9 cellular contexts compared by ENCODE assay signal in the genomic region with DNA sequence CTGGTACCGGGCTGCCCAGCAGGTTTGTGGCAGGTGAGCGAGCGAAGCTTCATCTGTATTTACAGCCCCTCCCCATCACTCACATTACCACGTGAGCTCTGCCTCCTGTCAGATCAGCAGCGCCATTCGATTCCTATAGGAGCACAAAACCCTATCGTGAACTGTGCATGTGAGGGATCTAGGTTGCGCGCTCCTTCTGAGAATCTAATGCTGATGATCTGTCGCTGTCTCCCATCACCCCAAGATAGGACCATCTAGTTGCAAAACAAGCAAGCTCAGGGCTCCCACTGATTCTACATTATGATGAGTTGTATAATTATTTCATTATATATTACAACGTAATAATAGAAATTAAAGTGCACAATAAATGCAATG. TPM values are rescaled to one million over a fixed set of nuclear protein-coding genes. Genes with fewer than 3 reads are reported as not detected.
"Had no signal": no experiment of that assay in that cellular context is flagged by ENCODE, and none has a peak within 500 bp of the region (broad histone marks: within the 10 kb centered on the region; RNA-seq: fewer than 3 reads in every experiment).

No MANE protein-coding gene starts in this region.

- H3K27ac Mint-ChIP-seq: IgD-negative memory B cell had no signal

- H3K36me3 Mint-ChIP-seq: IgD-negative memory B cell had no signal

- H3K4me3 ChIP-seq: K562 had no signal

- H3K4me1 Mint-ChIP-seq: IgD-negative memory B cell had no signal

- H3K27ac ChIP-seq: HL-60 had no signal

- DNase-seq: IMR-90, KBM-7, KG1 had no signal

- H3K4me3 Mint-ChIP-seq: IgD-negative memory B cell had no signal

RNA-seq across cellular contexts. Expression of gene VSIG10L2, which starts 15.8 kb away (rescaled TPM):
- total RNA-seq: HepG2, HT1080, K562 had no signal
- polyA plus RNA-seq: IgD-negative memory B cell, IMR-90, K562 had no signal

RNA-seq across cellular contexts. Expression of gene DDX25, which starts 25.8 kb away (rescaled TPM):
- total RNA-seq: HT-29, HT1080, K562 had no signal
- polyA plus RNA-seq: IMR-90, K562 had no signal
